1 cellular context compared by ENCODE assay signal in the genomic region with DNA sequence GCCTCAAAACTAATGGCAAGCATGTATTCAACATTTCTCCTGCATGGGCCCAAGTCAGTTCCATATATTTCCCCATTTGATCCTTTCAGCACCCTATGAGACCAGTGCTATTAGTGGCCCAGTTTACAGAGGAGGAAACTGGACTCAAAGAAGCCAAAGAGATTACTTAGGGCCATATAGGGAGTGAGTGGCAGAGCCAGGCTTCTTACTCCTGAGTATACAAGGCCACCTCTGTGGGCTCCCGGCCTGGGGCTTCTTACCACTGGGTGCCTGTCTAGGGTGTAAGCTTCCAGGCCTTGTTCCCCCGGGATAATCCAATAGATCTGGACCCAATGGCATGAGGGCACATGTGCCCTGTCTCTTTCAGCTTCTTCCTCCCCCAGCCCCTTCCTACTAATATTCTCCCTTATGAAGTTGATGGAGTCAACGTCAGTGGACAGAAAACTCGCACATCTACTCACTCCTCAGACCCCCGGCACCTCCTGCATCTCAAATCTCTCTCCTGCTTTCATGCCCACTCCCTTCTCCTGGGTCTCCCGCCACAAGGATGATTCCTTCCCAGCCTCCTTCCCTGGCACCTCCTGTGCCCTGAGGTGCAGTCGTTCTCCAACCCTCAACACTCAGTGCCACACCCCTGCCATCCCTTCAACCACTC.
TF ChIP-seq lines count a peak whose summit lies in the region.

No MANE protein-coding gene starts in this region.

TF ChIP-seq in WTC11, 78 proteins besides CTCF, POLR2A, EP300 and RAD21:
- TF ChIP-seq ZNF232 (CRISPR knock-in tag; IDR thresholded peaks at IDR 0.05) = no peak
- TF ChIP-seq, protein P1, sequence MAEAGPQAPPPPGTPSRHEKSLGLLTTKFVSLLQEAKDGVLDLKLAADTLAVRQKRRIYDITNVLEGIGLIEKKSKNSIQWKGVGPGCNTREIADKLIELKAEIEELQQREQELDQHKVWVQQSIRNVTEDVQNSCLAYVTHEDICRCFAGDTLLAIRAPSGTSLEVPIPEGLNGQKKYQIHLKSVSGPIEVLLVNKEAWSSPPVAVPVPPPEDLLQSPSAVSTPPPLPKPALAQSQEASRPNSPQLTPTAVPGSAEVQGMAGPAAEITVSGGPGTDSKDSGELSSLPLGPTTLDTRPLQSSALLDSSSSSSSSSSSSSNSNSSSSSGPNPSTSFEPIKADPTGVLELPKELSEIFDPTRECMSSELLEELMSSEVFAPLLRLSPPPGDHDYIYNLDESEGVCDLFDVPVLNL (CRISPR knock-in tag; IDR thresholded peaks at IDR 0.05; ENCODE audit: borderline replicate concordance, low read depth) = no peak
- TF ChIP-seq, protein P2, sequence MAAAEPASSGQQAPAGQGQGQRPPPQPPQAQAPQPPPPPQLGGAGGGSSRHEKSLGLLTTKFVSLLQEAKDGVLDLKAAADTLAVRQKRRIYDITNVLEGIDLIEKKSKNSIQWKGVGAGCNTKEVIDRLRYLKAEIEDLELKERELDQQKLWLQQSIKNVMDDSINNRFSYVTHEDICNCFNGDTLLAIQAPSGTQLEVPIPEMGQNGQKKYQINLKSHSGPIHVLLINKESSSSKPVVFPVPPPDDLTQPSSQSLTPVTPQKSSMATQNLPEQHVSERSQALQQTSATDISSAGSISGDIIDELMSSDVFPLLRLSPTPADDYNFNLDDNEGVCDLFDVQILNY (CRISPR knock-in tag; IDR thresholded peaks at IDR 0.05) = no peak
- TF ChIP-seq, protein P3, sequence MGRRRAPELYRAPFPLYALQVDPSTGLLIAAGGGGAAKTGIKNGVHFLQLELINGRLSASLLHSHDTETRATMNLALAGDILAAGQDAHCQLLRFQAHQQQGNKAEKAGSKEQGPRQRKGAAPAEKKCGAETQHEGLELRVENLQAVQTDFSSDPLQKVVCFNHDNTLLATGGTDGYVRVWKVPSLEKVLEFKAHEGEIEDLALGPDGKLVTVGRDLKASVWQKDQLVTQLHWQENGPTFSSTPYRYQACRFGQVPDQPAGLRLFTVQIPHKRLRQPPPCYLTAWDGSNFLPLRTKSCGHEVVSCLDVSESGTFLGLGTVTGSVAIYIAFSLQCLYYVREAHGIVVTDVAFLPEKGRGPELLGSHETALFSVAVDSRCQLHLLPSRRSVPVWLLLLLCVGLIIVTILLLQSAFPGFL (CRISPR knock-in tag; IDR thresholded peaks at IDR 0.05; ENCODE audit: borderline replicate concordance) = no peak
- TF ChIP-seq GRHL2 (CRISPR knock-in tag; IDR thresholded peaks at IDR 0.05; ENCODE audit: insufficient replicate concordance, severe bottlenecking) = no peak
- no peak for TF ChIP-seq ETV6 (CRISPR knock-in tag; IDR thresholded peaks at IDR 0.05)
- no peak for TF ChIP-seq ZNF138 (CRISPR knock-in tag; conservative IDR thresholded peaks at IDR 0.05)
- TF ChIP-seq, protein P4, sequence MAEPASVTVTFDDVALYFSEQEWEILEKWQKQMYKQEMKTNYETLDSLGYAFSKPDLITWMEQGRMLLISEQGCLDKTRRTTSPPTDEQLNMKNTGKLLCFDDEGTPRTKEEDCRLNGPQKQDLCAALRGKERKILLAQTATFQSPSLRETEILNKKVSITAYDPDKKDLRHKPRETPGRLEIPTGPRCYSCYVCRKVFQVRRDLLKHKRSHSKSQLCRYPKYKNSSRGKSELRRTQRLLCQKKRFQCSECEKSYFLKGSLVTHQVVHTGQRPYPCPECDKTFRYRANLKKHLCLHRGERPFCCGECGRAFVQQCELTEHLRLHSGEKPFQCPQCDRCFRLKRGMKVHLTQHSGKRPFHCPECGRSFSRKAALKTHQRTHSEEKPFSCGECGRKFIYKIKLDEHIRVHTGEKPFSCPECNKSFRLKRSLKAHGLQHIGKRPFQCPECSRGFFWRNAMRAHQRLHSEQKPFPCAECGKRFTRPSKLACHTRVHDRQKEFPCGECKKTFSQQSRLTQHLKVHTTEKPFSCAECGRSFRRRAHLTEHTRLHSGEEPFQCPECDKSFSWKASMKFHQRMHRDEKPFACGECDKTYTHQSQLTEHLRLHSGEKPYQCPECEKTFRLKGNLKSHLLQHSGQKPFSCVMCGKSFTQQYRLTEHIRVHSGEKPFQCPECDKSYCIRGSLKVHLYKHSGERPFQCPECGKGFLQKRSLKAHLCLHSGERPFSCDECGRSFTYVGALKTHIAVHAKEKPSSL (CRISPR knock-in tag; conservative IDR thresholded peaks at IDR 0.05) = no peak
- TF ChIP-seq, protein P5, sequence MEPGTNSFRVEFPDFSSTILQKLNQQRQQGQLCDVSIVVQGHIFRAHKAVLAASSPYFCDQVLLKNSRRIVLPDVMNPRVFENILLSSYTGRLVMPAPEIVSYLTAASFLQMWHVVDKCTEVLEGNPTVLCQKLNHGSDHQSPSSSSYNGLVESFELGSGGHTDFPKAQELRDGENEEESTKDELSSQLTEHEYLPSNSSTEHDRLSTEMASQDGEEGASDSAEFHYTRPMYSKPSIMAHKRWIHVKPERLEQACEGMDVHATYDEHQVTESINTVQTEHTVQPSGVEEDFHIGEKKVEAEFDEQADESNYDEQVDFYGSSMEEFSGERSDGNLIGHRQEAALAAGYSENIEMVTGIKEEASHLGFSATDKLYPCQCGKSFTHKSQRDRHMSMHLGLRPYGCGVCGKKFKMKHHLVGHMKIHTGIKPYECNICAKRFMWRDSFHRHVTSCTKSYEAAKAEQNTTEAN (CRISPR knock-in tag; IDR thresholded peaks at IDR 0.05) = no peak
- no peak for TF ChIP-seq TP53 (CRISPR knock-in tag; IDR thresholded peaks at IDR 0.05)
- TF ChIP-seq SMAD4 (CRISPR knock-in tag; IDR thresholded peaks at IDR 0.05) = no peak
- TF ChIP-seq FOXK1 (CRISPR knock-in tag; IDR thresholded peaks at IDR 0.05) = no peak
- TF ChIP-seq NFE2L1 (CRISPR knock-in tag; IDR thresholded peaks at IDR 0.05) = no peak
- no peak for TF ChIP-seq ELF4 (CRISPR knock-in tag; IDR thresholded peaks at IDR 0.05; ENCODE audit: low read depth)
TF ChIP-seq in WTC11: peak in this region for 0.
